ENCODE assay signal across 21 cellular contexts in the genomic region with DNA sequence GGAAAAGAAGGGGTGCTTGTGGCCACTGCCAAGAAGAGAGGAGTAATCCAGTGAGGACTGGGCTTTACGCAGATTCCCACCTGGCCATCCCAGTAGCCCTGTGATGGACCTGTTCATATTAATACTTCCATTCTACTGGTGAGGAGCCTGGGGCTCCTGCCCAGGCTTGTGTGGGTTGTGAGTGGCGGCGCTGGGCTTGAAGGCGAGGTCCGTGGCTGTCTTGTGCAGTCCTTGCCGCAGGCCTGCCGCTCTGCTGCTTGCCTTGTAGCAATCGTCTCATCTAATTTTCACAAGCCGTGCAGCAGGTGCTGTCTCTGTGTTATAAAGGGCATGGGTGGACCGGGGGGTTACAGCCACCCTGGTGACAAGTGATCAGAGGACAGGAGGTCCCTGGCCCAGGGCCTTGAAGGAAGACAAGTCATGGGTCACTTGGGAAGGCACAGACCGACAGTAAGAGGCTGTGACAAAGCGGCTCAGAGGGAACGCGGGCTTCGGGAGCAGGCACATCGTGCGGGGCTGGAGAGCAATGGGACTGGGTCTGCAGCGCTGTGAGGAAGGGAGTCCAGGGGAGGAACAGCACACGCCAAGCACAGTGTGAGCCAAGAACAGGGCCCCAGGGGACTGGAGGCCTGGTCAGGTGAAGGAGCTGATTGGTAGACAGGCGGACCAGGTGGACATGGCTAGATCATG. TPM values are rescaled to one million over a fixed set of nuclear protein-coding genes. Genes with fewer than 3 reads are reported as not detected.
DNase-seq lines count a peak whose midpoint lies in the region; ATAC-seq and TF ChIP-seq lines count a peak whose summit lies in the region.
"Had no signal": no experiment of that assay in that cellular context is flagged by ENCODE, and none has a peak within 500 bp of the region (broad histone marks: within the 10 kb centered on the region; RNA-seq: fewer than 3 reads in every experiment).

No MANE protein-coding gene starts in this region.

- H3K23ac ChIP-seq in mesendoderm (ENCODE audit: low read length): no peak overlapping the region

- H3K27me3 Mint-ChIP-seq in activated naive CD8-positive, alpha-beta T cell: peaks cover 6% of the 10 kb centered on the region
- H3K27me3 Mint-ChIP-seq in activated naive CD8-positive, alpha-beta T cell treated with anti-CD3 and anti-CD28 coated beads, Interleukin-2, amount 50 U/mL, for 24 hours: peaks cover 9% of the 10 kb centered on the region
- H3K27me3 Mint-ChIP-seq in activated T-helper 2 cell treated with anti-CD3 and anti-CD28 coated beads, Interferon-gamma antibody, Interleukin-2, Interleukin-4, amounts not matched to agents 10 μg/mL and 5 μg/mL and 100 μg/mL, durations not matched to agents 14 hours and 24 hours and 36 hours (ENCODE audit: low read depth): peaks cover 6% of the 10 kb centered on the region

- no peak overlapping the region for H3K9ac ChIP-seq in mesendoderm (ENCODE audit: low read length)

- H3K27ac Mint-ChIP-seq in activated naive CD8-positive, alpha-beta T cell: peak overlapping the region; percentile 11
- no peak overlapping the region for H3K27ac Mint-ChIP-seq in activated naive CD8-positive, alpha-beta T cell treated with anti-CD3 and anti-CD28 coated beads, Interleukin-2, amount 50 U/mL, for 24 hours
- H3K27ac Mint-ChIP-seq in activated T-helper 2 cell treated with anti-CD3 and anti-CD28 coated beads, Interferon-gamma antibody, Interleukin-2, Interleukin-4, amounts not matched to agents 10 μg/mL and 5 μg/mL and 100 μg/mL, durations not matched to agents 14 hours and 24 hours and 36 hours: no peak overlapping the region
- H3K27ac Mint-ChIP-seq: CD4-positive, CD25-positive, alpha-beta regulatory T cell; H9 had no signal

- intact Hi-C loops in stomach (cut with DNase I; ENCODE audit: low total_unique reads): no loop called here
- intact Hi-C loops in activated T-helper 2 cell treated with anti-CD3 and anti-CD28 coated beads, Interferon-gamma antibody, Interleukin-2, Interleukin-4, amounts not matched to agents 10 μg/mL and 5 μg/mL and 100 μg/mL, durations not matched to agents 14 hours and 24 hours and 36 hours (cut with micrococcal nuclease): no loop called here
- intact Hi-C loops in uterus (cut with DNase I; ENCODE audit: low total_unique reads): no loop called here

- no peak for DNase-seq in activated naive CD8-positive, alpha-beta T cell treated with anti-CD3 and anti-CD28 coated beads, Interleukin-2, amount 50 U/mL, for 24 hours
- DNase-seq in mesendoderm: no peak
- no peak for DNase-seq in stomach
- no peak for DNase-seq in activated T-helper 2 cell treated with anti-CD3 and anti-CD28 coated beads, Interferon-gamma antibody, Interleukin-2, Interleukin-4, amounts not matched to agents 10 μg/mL and 5 μg/mL and 100 μg/mL, durations not matched to agents 14 hours and 24 hours and 36 hours (ENCODE audit: low spot score)
- no peak for DNase-seq in NK-92 (lab: John Stamatoyannopoulos, UW; ENCODE audit: unreplicated experiment)
- no peak for DNase-seq in hypothalamus (lab: John Stamatoyannopoulos, UW)
- DNase-seq in uterus: no peak
- DNase-seq: 8988T, COR-L47, GDM1, H9, NCI-H1092 treated with DMSO at 0.1 percent for 48 hours, NCI-H146, NCI-H2029 treated with DMSO at 0.1 percent for 48 hours, NCI-H2171, NCI-H526, SJCRH30 had no signal

- H4K8ac ChIP-seq in mesendoderm (ENCODE audit: low read depth, low read length): no peak overlapping the region

- H3K79me2 ChIP-seq in mesendoderm (ENCODE audit: control insufficient read depth, insufficient read depth, low read length): no peaks in the 10 kb centered on the region

- H3K36me3 ChIP-seq in mesendoderm (ENCODE audit: control insufficient read depth, insufficient read depth, low read length): no peaks in the 10 kb centered on the region
- H3K36me3 ChIP-seq in stomach: no peaks in the 10 kb centered on the region
- no peaks in the 10 kb centered on the region for H3K36me3 ChIP-seq in uterus
- H3K36me3 ChIP-seq: SJCRH30 had no signal

- H3K9me3 ChIP-seq in stomach (no peaks in the 10 kb centered on the region), uterus (no peaks in the 10 kb centered on the region)
- H3K9me3 ChIP-seq: SJCRH30 had no signal

- H2BK120ac ChIP-seq in mesendoderm (ENCODE audit: low read depth, low read length): no peak overlapping the region

- H3K27me3 ChIP-seq in mesendoderm (ENCODE audit: insufficient read depth, low read length, poor library complexity) (no peaks in the 10 kb centered on the region), stomach (peaks cover 0 to 3% (median 0%) of the 10 kb centered on the region in 3 donors), uterus (no peaks in the 10 kb centered on the region)
- H3K27me3 ChIP-seq: SJCRH30 had no signal

- peaks cover 6% of the 10 kb centered on the region for H3K9me3 Mint-ChIP-seq in activated naive CD8-positive, alpha-beta T cell (ENCODE audit: low read depth)
- H3K9me3 Mint-ChIP-seq in activated naive CD8-positive, alpha-beta T cell treated with anti-CD3 and anti-CD28 coated beads, Interleukin-2, amount 50 U/mL, for 24 hours: no peaks in the 10 kb centered on the region
- no peaks in the 10 kb centered on the region for H3K9me3 Mint-ChIP-seq in activated T-helper 2 cell treated with anti-CD3 and anti-CD28 coated beads, Interferon-gamma antibody, Interleukin-2, Interleukin-4, amounts not matched to agents 10 μg/mL and 5 μg/mL and 100 μg/mL, durations not matched to agents 14 hours and 24 hours and 36 hours
- H3K9me3 Mint-ChIP-seq: CD4-positive, CD25-positive, alpha-beta regulatory T cell; H9 had no signal

- TF ChIP-seq CTCF in stomach (IDR thresholded peaks at IDR 0.05): no peak
- TF ChIP-seq CTCF in uterus (IDR thresholded peaks at IDR 0.05): no peak

- TF ChIP-seq POLR2A in stomach (IDR thresholded peaks at IDR 0.05): no peak
- TF ChIP-seq POLR2A in uterus (IDR thresholded peaks at IDR 0.05): no peak

- H3K4me3 Mint-ChIP-seq in activated naive CD8-positive, alpha-beta T cell: no peak overlapping the region
- H3K4me3 Mint-ChIP-seq in activated naive CD8-positive, alpha-beta T cell treated with anti-CD3 and anti-CD28 coated beads, Interleukin-2, amount 50 U/mL, for 24 hours: no peak overlapping the region
- no peak overlapping the region for H3K4me3 Mint-ChIP-seq in activated T-helper 2 cell treated with anti-CD3 and anti-CD28 coated beads, Interferon-gamma antibody, Interleukin-2, Interleukin-4, amounts not matched to agents 10 μg/mL and 5 μg/mL and 100 μg/mL, durations not matched to agents 14 hours and 24 hours and 36 hours (ENCODE audit: low read depth)
- H3K4me3 Mint-ChIP-seq: H9 had no signal

- H3K18ac ChIP-seq in mesendoderm (ENCODE audit: low read length): no peak overlapping the region

- H3K4me1 ChIP-seq in mesendoderm (ENCODE audit: control insufficient read depth, low read depth, low read length) (peaks cover 12% of the 10 kb centered on the region), stomach (peaks cover 0 to 18% (median 11%) of the 10 kb centered on the region in 4 donors), uterus (no peaks in the 10 kb centered on the region)
- H3K4me1 ChIP-seq: SJCRH30 had no signal

- H3K27ac ChIP-seq in mesendoderm (ENCODE audit: low read depth, low read length) (no peak overlapping the region), stomach (peak overlapping the region in 3 of 5 donors; percentile 20 to 61 (median 54)), uterus (peak overlapping the region in 1 of 2 donors; percentile 63)
- H3K27ac ChIP-seq: SJCRH30 had no signal

- no peak for ATAC-seq in activated naive CD8-positive, alpha-beta T cell treated with anti-CD3 and anti-CD28 coated beads, Interleukin-2, amount 50 U/mL, for 24 hours
- ATAC-seq: K562, Panc1 had no signal

- H2BK15ac ChIP-seq in mesendoderm (replicated peaks; ENCODE audit: low read depth): no peak overlapping the region

- no peaks in the 10 kb centered on the region for H3K79me1 ChIP-seq in mesendoderm (ENCODE audit: low read length)

- H2BK5ac ChIP-seq in mesendoderm (ENCODE audit: low read length): no peak overlapping the region

- WGBS in mesendoderm (ENCODE audit: extremely low coverage, insufficient coverage, low lambda C conversion rate): no CpG with 5 or more reads among the region's 20 CpGs
- 90 to 95% (median 93%) methylated on average over 18 to 20 of the region's 20 CpGs for WGBS in stomach, 5 donors

- peak overlapping the region; percentile 3 for H3K56ac ChIP-seq in mesendoderm (ENCODE audit: low read length)

- H3K4me3 ChIP-seq in mesendoderm (ENCODE audit: low read length) (no peak overlapping the region), stomach (no peak overlapping the region), uterus (no peak overlapping the region)
- H3K4me3 ChIP-seq: K562, SJCRH30 had no signal

- no peak overlapping the region for H2AK5ac ChIP-seq in mesendoderm (ENCODE audit: low read length)

- H3K4ac ChIP-seq in mesendoderm (ENCODE audit: low read depth, low read length): no peak overlapping the region

- peaks cover 15% of the 10 kb centered on the region for H3K4me1 Mint-ChIP-seq in activated naive CD8-positive, alpha-beta T cell (ENCODE audit: low read depth)
- H3K4me1 Mint-ChIP-seq in activated naive CD8-positive, alpha-beta T cell treated with anti-CD3 and anti-CD28 coated beads, Interleukin-2, amount 50 U/mL, for 24 hours: peaks cover 11% of the 10 kb centered on the region
- no peaks in the 10 kb centered on the region for H3K4me1 Mint-ChIP-seq in activated T-helper 2 cell treated with anti-CD3 and anti-CD28 coated beads, Interferon-gamma antibody, Interleukin-2, Interleukin-4, amounts not matched to agents 10 μg/mL and 5 μg/mL and 100 μg/mL, durations not matched to agents 14 hours and 24 hours and 36 hours (ENCODE audit: low read depth)

- no peak overlapping the region for H3K4me2 ChIP-seq in mesendoderm (ENCODE audit: low read length)

- H4K5ac ChIP-seq in mesendoderm (ENCODE audit: low read length): no peak overlapping the region

- no peaks in the 10 kb centered on the region for H3K36me3 Mint-ChIP-seq in activated naive CD8-positive, alpha-beta T cell
- no peaks in the 10 kb centered on the region for H3K36me3 Mint-ChIP-seq in activated naive CD8-positive, alpha-beta T cell treated with anti-CD3 and anti-CD28 coated beads, Interleukin-2, amount 50 U/mL, for 24 hours (ENCODE audit: low read depth)
- no peaks in the 10 kb centered on the region for H3K36me3 Mint-ChIP-seq in activated T-helper 2 cell treated with anti-CD3 and anti-CD28 coated beads, Interferon-gamma antibody, Interleukin-2, Interleukin-4, amounts not matched to agents 10 μg/mL and 5 μg/mL and 100 μg/mL, durations not matched to agents 14 hours and 24 hours and 36 hours (ENCODE audit: low read depth)
- H3K36me3 Mint-ChIP-seq: CD4-positive, CD25-positive, alpha-beta regulatory T cell had no signal

- TF ChIP-seq EP300 in stomach (IDR thresholded peaks at IDR 0.05): no peak

RNA-seq across cellular contexts. Expression of a gene that starts 7.3 kb away (rescaled TPM):
- 3.1 TPM for polyA plus RNA-seq in mesendoderm (2013, experiment 1 of 2)
- 3.3 TPM for polyA plus RNA-seq in mesendoderm (2013, experiment 2 of 2)
- total RNA-seq in stomach (10 to 100 TPM in 1 of 5 donors, 1 to 10 TPM in 3, not detected in 1; 5.3 to 14.2 (median 6.2) TPM), uterus (10 to 100 TPM in 2 of 4 donors, 1 to 10 TPM in 2; 4.4 to 34.6 (median 11.1) TPM)
- 1 to 10 TPM; 3.5 to 6.1 (median 4.5) TPM for polyA plus RNA-seq in stomach
- not detected in 2 replicates for total RNA-seq in activated T-helper 2 cell treated with anti-CD3 and anti-CD28 coated beads, Interferon-gamma antibody, Interleukin-2, Interleukin-4, amounts not matched to agents 10 μg/mL and 5 μg/mL and 100 μg/mL, durations not matched to agents 14 hours and 24 hours and 36 hours
- total RNA-seq: CD4-positive, CD25-positive, alpha-beta regulatory T cell; SJCRH30 had no signal
- polyA plus RNA-seq: CD4-positive, CD25-positive, alpha-beta regulatory T cell; K562 had no signal

RNA-seq across cellular contexts. Expression of a gene that starts 58.7 kb away (rescaled TPM):
- 0.56 TPM for polyA plus RNA-seq in mesendoderm (2013, experiment 1 of 2)
- 0.53 TPM for polyA plus RNA-seq in mesendoderm (2013, experiment 2 of 2)
- 1 to 10 TPM in 1 of 5 donors, under 1 TPM in 1, not detected in 3; 0.92 to 4.2 TPM for total RNA-seq in stomach
- 1 to 10 TPM; 1.2 to 7.1 (median 4.2) TPM for polyA plus RNA-seq in stomach
- total RNA-seq in activated T-helper 2 cell treated with anti-CD3 and anti-CD28 coated beads, Interferon-gamma antibody, Interleukin-2, Interleukin-4, amounts not matched to agents 10 μg/mL and 5 μg/mL and 100 μg/mL, durations not matched to agents 14 hours and 24 hours and 36 hours: not detected in 2 replicates
- 1 to 10 TPM in 1 of 4 donors, under 1 TPM in 1, not detected in 2; 0.83 to 3.7 TPM for total RNA-seq in uterus
- total RNA-seq: CD4-positive, CD25-positive, alpha-beta regulatory T cell; H9 had no signal
- polyA plus RNA-seq: CD4-positive, CD25-positive, alpha-beta regulatory T cell had no signal
